ENCODE assay signal across 8 cellular contexts in the genomic region with DNA sequence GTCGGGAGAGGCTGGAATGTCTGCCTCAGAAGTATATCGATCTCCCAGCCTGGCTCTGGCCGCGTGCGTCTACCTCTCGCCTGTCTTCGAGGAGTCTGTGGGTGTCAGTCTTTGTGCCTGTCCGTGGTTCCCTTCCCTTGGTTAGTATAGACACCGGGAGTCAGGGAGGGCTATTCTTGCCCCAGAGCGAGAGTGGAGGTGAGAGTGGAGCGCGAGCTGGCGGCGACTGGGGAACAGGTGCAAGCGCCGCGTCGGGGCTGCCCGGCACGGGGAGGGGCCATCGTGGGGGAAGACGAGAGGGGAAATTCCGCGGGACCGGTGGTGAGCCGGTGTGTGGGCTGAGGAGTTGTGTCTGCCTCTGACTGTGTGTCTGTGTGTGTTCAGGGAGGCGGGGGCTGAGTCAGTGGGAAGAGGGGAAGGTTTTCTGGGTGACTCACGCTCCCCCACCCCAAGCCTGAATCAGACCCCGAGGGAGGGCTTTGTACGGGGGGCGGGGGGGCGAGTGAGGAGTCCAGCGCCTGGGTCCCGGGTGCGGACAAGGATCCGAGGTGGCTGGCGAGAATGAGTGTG. TPM values are rescaled to one million over a fixed set of nuclear protein-coding genes. Genes with fewer than 3 reads are reported as not detected.
DNase-seq lines count a peak whose midpoint lies in the region; ATAC-seq and TF ChIP-seq lines count a peak whose summit lies in the region.

No MANE protein-coding gene starts in this region.

- peak overlapping the region; percentile 95 for H3K4me2 ChIP-seq in OCI-LY1 (ENCODE audit: low read length)

- H3K27ac ChIP-seq in OCI-LY1 (ENCODE audit: low read depth, low read length, poor library complexity, severe bottlenecking) = peak overlapping the region; percentile 97

- no peak overlapping the region for H2AFZ ChIP-seq in OCI-LY1 (ENCODE audit: low read length)

- peaks cover 9% of the 10 kb centered on the region for H3K27me3 Mint-ChIP-seq in neural crest cell (ENCODE audit: low read depth)
- no peaks in the 10 kb centered on the region for H3K27me3 Mint-ChIP-seq in stimulated activated naive CD8-positive, alpha-beta T cell treated with anti-CD3 and anti-CD28 coated beads, Interleukin-15, amount 100 ng/mL, for 72 hours

- peaks cover 3% of the 10 kb centered on the region for H3K36me3 Mint-ChIP-seq in neural crest cell (ENCODE audit: low read depth)

- H3K79me2 ChIP-seq in OCI-LY1 (ENCODE audit: insufficient read depth, low read length) = no peaks in the 10 kb centered on the region

- H3K27ac Mint-ChIP-seq in neural crest cell (ENCODE audit: unreplicated experiment) = peak overlapping the region; percentile 99
- peak overlapping the region; percentile 95 to 98 for H3K27ac Mint-ChIP-seq in stimulated activated naive CD8-positive, alpha-beta T cell treated with anti-CD3 and anti-CD28 coated beads, Interleukin-15, amount 100 ng/mL, for 72 hours

- CTCF ChIA-PET in HEK293T (lab: Yijun Ruan, JAX) = interaction anchor here (0.7 to 1.4 kb wide), 2 partner anchors 17 to 99 kb away, joined by 3 to 4 read pairs; no protein-coding TSS in a partner anchor

- no peaks in the 10 kb centered on the region for H3K9me3 ChIP-seq in ES-I3 (ENCODE audit: control insufficient read depth, insufficient read depth, low read length)
- H3K9me3 ChIP-seq in OCI-LY1 (ENCODE audit: low read length) = no peaks in the 10 kb centered on the region

- DNase-seq in HEK293T (ENCODE audit: extremely low spot score) = no peak
- peak; percentile 69 to 97 for DNase-seq in activated T-helper 1 cell treated with anti-CD3 and anti-CD28 coated beads, Interleukin-2, amount 50 U/mL, for 16 hours (ENCODE audit: low read depth in 1 of 2, low spot score in 1 of 2)
- DNase-seq in fibroblast of pulmonary artery (ENCODE audit: low read depth) = peak; percentile 90
- DNase-seq in neural crest cell (ENCODE audit: low read depth, low spot score) = no peak
- DNase-seq in stimulated activated naive CD8-positive, alpha-beta T cell treated with anti-CD3 and anti-CD28 coated beads, Interleukin-15, amount 100 ng/mL, for 72 hours = peak; percentile 95 to 97

- H3K9ac ChIP-seq in ES-I3 (ENCODE audit: low read depth, low read length) = peak overlapping the region; percentile 80; the same call in 1 of the 2 replicates
- H3K9ac ChIP-seq in OCI-LY1 (ENCODE audit: low read length) = peak overlapping the region; percentile 97

- no peaks in the 10 kb centered on the region for H3K36me3 ChIP-seq in ES-I3 (ENCODE audit: insufficient read depth, low read length)
- H3K36me3 ChIP-seq in OCI-LY1 (ENCODE audit: insufficient read depth, low read length) = peaks cover 19% of the 10 kb centered on the region

- peaks cover 10% of the 10 kb centered on the region; the same call in 1 of the 2 replicates for H3F3A ChIP-seq in OCI-LY1 (ENCODE audit: insufficient read depth, low read length)

- peak; percentile 57 for ATAC-seq in stimulated activated naive CD8-positive, alpha-beta T cell treated with anti-CD3 and anti-CD28 coated beads, Interleukin-15, amount 100 ng/mL, for 72 hours
- no peak for ATAC-seq in GM21390 (IDR thresholded peaks at IDR 0.05; ENCODE audit: unreplicated experiment)

- no peaks in the 10 kb centered on the region for H3K27me3 ChIP-seq in OCI-LY1 (ENCODE audit: insufficient read depth, low read length)

- H3K4me1 ChIP-seq in ES-I3 (ENCODE audit: insufficient read depth, low read length) (peaks cover 8% of the 10 kb centered on the region), OCI-LY1 (ENCODE audit: insufficient read depth, low read length, severe bottlenecking) (peaks cover 52% of the 10 kb centered on the region)

- no peak for TF ChIP-seq CTCF in OCI-LY1 (IDR thresholded peaks at IDR 0.05; ENCODE audit: low read length)
- TF ChIP-seq CTCF in fibroblast of pulmonary artery (IDR thresholded peaks at IDR 0.05; ENCODE audit: low read length, missing control alignments) = no peak
- no peak for TF ChIP-seq CTCF in neural crest cell (conservative IDR thresholded peaks at IDR 0.05)

- no peaks in the 10 kb centered on the region for H4K20me1 ChIP-seq in OCI-LY1 (ENCODE audit: insufficient read depth, low read length)

- peak overlapping the region; percentile 97 for H3K4me3 Mint-ChIP-seq in neural crest cell
- peak overlapping the region; percentile 95 to 96 for H3K4me3 Mint-ChIP-seq in stimulated activated naive CD8-positive, alpha-beta T cell treated with anti-CD3 and anti-CD28 coated beads, Interleukin-15, amount 100 ng/mL, for 72 hours

- peaks cover 60% of the 10 kb centered on the region for H3K4me1 Mint-ChIP-seq in neural crest cell
- peaks cover 75% of the 10 kb centered on the region for H3K4me1 Mint-ChIP-seq in stimulated activated naive CD8-positive, alpha-beta T cell treated with anti-CD3 and anti-CD28 coated beads, Interleukin-15, amount 100 ng/mL, for 72 hours

- peak overlapping the region; percentile 88 for H3K4me3 ChIP-seq in OCI-LY1 (ENCODE audit: low read depth, low read length, poor library complexity, severe bottlenecking)
- peak overlapping the region; percentile 81 for H3K4me3 ChIP-seq in fibroblast of pulmonary artery (replicated peaks; ENCODE audit: low read depth, low read length)

- H3K9me2 ChIP-seq in OCI-LY1 (ENCODE audit: low read depth, low read length) = no peaks in the 10 kb centered on the region

- POLR2A ChIA-PET in HEK293T (lab: Yijun Ruan, JAX) = interaction anchor here (0.9 to 3.4 kb wide), 5 partner anchors 14 to 99 kb away, joined by 3 to 18 read pairs (median 4); partner anchors contain the start of gene NAA38

- no peaks in the 10 kb centered on the region for H3K9me3 Mint-ChIP-seq in neural crest cell
- H3K9me3 Mint-ChIP-seq in stimulated activated naive CD8-positive, alpha-beta T cell treated with anti-CD3 and anti-CD28 coated beads, Interleukin-15, amount 100 ng/mL, for 72 hours = no peaks in the 10 kb centered on the region

TF ChIP-seq in HEK293T, 16 proteins besides CTCF, POLR2A, EP300 and RAD21:
- TF ChIP-seq L3MBTL2 (conservative IDR thresholded peaks at IDR 0.05) (peak; percentile 89), ZNF384 (IDR thresholded peaks at IDR 0.05) (no peak)

RNA-seq across cellular contexts. Expression of gene KDM6B, which starts 8.4 kb away (rescaled TPM):
- 64.8 and 70.2 TPM in 2 replicates for total RNA-seq in neural crest cell

RNA-seq across cellular contexts. Expression of gene TMEM88, which starts 12.4 kb away (rescaled TPM):
- 6.7 and 8.4 TPM in 2 replicates for total RNA-seq in neural crest cell

RNA-seq across cellular contexts. Expression of gene NAA38, which starts 14.9 kb away (rescaled TPM):
- 83.4 and 87.2 TPM in 2 replicates for total RNA-seq in neural crest cell

RNA-seq across cellular contexts. Expression of gene CYB5D1, which starts 15.3 kb away (rescaled TPM):
- total RNA-seq in neural crest cell = 12.7 and 13.3 TPM in 2 replicates

RNA-seq across cellular contexts. Expression of gene CHD3, which starts 46.1 kb away (rescaled TPM):
- 53.3 and 59.7 TPM in 2 replicates for total RNA-seq in neural crest cell

Comparison
In these comparisons a context has a peak if more than half of its experiments do, and no peak if none do; other contexts are left out.
1. DNase-seq: peak in activated T-helper 1 cell treated with anti-CD3 and anti-CD28 coated beads, Interleukin-2, amount 50 U/mL, for 16 hours (2 of 2), fibroblast of pulmonary artery (single experiment) and stimulated activated naive CD8-positive, alpha-beta T cell treated with anti-CD3 and anti-CD28 coated beads, Interleukin-15, amount 100 ng/mL, for 72 hours (2 of 2); none in HEK293T (single experiment) and neural crest cell (single experiment).